In genomic region chrX:153400146-153401132, GRCh38 we compare ENCODE assay signal across 8 cellular contexts. TPM values are rescaled to one million over a fixed set of nuclear protein-coding genes. Genes with fewer than 3 reads are reported as not detected.
DNase-seq lines count a peak whose midpoint lies in the region; ATAC-seq and TF ChIP-seq lines count a peak whose summit lies in the region.

No MANE protein-coding gene starts in this region.

- POLR2A ChIA-PET in PC-3 (lab: Charles Lee; ENCODE audit: unreplicated experiment) = no interaction called here

- H3K4me1 Mint-ChIP-seq in activated T-helper 17 cell treated with anti-CD3 and anti-CD28 coated beads, Interleukin-2, amount 50 U/mL, for 72 hours = no peaks in the 10 kb centered on the region

- no peaks in the 10 kb centered on the region for H3K27me3 Mint-ChIP-seq in activated T-helper 17 cell treated with anti-CD3 and anti-CD28 coated beads, Interleukin-2, amount 50 U/mL, for 72 hours

- CTCF ChIA-PET in PC-3 (lab: Charles Lee) = no interaction called here

- peak; percentile 62 for ATAC-seq in GM21576 (IDR thresholded peaks at IDR 0.05; ENCODE audit: unreplicated experiment)
- peak; percentile 50 for ATAC-seq in PC-3
- ATAC-seq in activated T-helper 17 cell treated with anti-CD3 and anti-CD28 coated beads, Interleukin-2, amount 50 U/mL, for 72 hours (replicated peaks) = peak; percentile 78
- no peak for ATAC-seq in GM21717 (IDR thresholded peaks at IDR 0.05; ENCODE audit: unreplicated experiment)

- no peaks in the 10 kb centered on the region for H3K4me1 ChIP-seq in PC-3 (ENCODE audit: insufficient read depth, low read length)

- no peaks in the 10 kb centered on the region for H3K9me3 ChIP-seq in PC-3 (ENCODE audit: low read length)

- H3K9me3 Mint-ChIP-seq in activated T-helper 17 cell treated with anti-CD3 and anti-CD28 coated beads, Interleukin-2, amount 50 U/mL, for 72 hours = no peaks in the 10 kb centered on the region

- DNase-seq in AG08395 (ENCODE audit: low spot score) = peak; percentile 28
- peak; percentile 49 for DNase-seq in PC-3
- DNase-seq in hepatic stellate cell (ENCODE audit: low spot score) = peak; percentile 55
- peak; percentile 6 for DNase-seq in stimulated activated CD8-positive, alpha-beta memory T cell treated with anti-CD3 and anti-CD28 coated beads, Interleukin-15, amount 100 ng/mL, for 1 hour (ENCODE audit: low read depth)
- DNase-seq in inferior parietal cortex (ENCODE audit: extremely low spot score) = no peak

- no peaks in the 10 kb centered on the region for H3K36me3 Mint-ChIP-seq in activated T-helper 17 cell treated with anti-CD3 and anti-CD28 coated beads, Interleukin-2, amount 50 U/mL, for 72 hours (ENCODE audit: low read depth)

- no peak overlapping the region for H3K27ac Mint-ChIP-seq in activated T-helper 17 cell treated with anti-CD3 and anti-CD28 coated beads, Interleukin-2, amount 50 U/mL, for 72 hours

- no peak overlapping the region for H3K4me3 ChIP-seq in PC-3 (ENCODE audit: low read length)

- no peaks in the 10 kb centered on the region for H3K9me2 ChIP-seq in PC-3 (replicated peaks; ENCODE audit: low read length)

- peaks cover 21% of the 10 kb centered on the region for H3K27me3 ChIP-seq in PC-3 (ENCODE audit: low read length)

- no peak overlapping the region for H2AFZ ChIP-seq in PC-3 (ENCODE audit: low read length)

- no peaks in the 10 kb centered on the region for H4K20me1 ChIP-seq in PC-3 (ENCODE audit: low read length)

- intact Hi-C loops in PC-3 (cut with micrococcal nuclease) = no loop called here

- no peaks in the 10 kb centered on the region for H3K79me2 ChIP-seq in PC-3 (ENCODE audit: low read length)

- peak; percentile 95 for TF ChIP-seq CTCF in PC-3 (conservative IDR thresholded peaks at IDR 0.05; ENCODE audit: low read depth, low read length)

- no peak overlapping the region for H3K27ac ChIP-seq in PC-3 (ENCODE audit: low read length)

- no peak overlapping the region for H3K4me2 ChIP-seq in PC-3 (ENCODE audit: low read length)

- H3K9ac ChIP-seq in PC-3 (ENCODE audit: low read length) = no peak overlapping the region

- no TSS peak for BruUV-seq in PC-3 (replicated peaks; lab: Mats Ljungman, UMichigan)

- no peak overlapping the region for H3K4me3 Mint-ChIP-seq in activated T-helper 17 cell treated with anti-CD3 and anti-CD28 coated beads, Interleukin-2, amount 50 U/mL, for 72 hours

- no peaks in the 10 kb centered on the region for H3F3A ChIP-seq in PC-3 (ENCODE audit: low read length, unreplicated experiment)

- H3K36me3 ChIP-seq in PC-3 (ENCODE audit: low read depth, low read length) = no peaks in the 10 kb centered on the region

RNA-seq across cellular contexts. Expression of gene PNMA6E, which starts 0.7 kb away (rescaled TPM):
- not detected in 2 replicates for total RNA-seq in PC-3 (2014; rRNA removed)
- not detected for total RNA-seq in activated T-helper 17 cell treated with anti-CD3 and anti-CD28 coated beads, Interleukin-2, amount 50 U/mL, for 72 hours

RNA-seq across cellular contexts. Expression of gene ZFP92, which starts 10.8 kb away (rescaled TPM):
- not detected in 2 replicates for total RNA-seq in PC-3 (2014; rRNA removed)
- total RNA-seq in activated T-helper 17 cell treated with anti-CD3 and anti-CD28 coated beads, Interleukin-2, amount 50 U/mL, for 72 hours = 1 to 10 TPM; 2.0 to 2.8 TPM

RNA-seq across cellular contexts. Expression of gene TREX2, which starts 45.4 kb away (rescaled TPM):
- 1.4 and 4.7 TPM in 2 replicates for total RNA-seq in PC-3 (2014; rRNA removed)
- total RNA-seq in activated T-helper 17 cell treated with anti-CD3 and anti-CD28 coated beads, Interleukin-2, amount 50 U/mL, for 72 hours = 1 to 10 TPM; 2.5 TPM
